1 cellular context compared by ENCODE assay signal in the genomic region with DNA sequence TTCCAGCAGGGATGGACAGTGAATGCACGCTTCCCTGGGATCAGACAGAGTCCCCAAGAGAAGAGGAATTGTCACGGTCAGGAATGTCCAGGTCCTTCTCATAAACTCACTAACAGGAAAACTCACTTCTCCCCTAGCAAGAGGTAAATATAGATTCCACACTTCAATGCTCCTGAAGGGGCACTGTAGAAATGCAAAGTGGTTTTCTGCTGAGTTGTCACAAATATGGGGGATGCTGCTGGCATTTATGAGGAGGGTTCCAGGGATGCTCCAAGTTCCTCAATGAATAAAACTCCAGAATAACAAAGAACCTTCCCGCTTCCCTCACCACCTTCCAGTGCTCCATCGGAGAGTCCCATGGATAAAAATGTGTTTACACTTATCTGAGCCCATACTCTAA.
TF ChIP-seq lines count a peak whose summit lies in the region.

No MANE protein-coding gene starts in this region.

TF ChIP-seq in K562, 482 proteins besides CTCF, POLR2A, EP300 and RAD21 (continued from another document):
- TF ChIP-seq, protein P1, sequence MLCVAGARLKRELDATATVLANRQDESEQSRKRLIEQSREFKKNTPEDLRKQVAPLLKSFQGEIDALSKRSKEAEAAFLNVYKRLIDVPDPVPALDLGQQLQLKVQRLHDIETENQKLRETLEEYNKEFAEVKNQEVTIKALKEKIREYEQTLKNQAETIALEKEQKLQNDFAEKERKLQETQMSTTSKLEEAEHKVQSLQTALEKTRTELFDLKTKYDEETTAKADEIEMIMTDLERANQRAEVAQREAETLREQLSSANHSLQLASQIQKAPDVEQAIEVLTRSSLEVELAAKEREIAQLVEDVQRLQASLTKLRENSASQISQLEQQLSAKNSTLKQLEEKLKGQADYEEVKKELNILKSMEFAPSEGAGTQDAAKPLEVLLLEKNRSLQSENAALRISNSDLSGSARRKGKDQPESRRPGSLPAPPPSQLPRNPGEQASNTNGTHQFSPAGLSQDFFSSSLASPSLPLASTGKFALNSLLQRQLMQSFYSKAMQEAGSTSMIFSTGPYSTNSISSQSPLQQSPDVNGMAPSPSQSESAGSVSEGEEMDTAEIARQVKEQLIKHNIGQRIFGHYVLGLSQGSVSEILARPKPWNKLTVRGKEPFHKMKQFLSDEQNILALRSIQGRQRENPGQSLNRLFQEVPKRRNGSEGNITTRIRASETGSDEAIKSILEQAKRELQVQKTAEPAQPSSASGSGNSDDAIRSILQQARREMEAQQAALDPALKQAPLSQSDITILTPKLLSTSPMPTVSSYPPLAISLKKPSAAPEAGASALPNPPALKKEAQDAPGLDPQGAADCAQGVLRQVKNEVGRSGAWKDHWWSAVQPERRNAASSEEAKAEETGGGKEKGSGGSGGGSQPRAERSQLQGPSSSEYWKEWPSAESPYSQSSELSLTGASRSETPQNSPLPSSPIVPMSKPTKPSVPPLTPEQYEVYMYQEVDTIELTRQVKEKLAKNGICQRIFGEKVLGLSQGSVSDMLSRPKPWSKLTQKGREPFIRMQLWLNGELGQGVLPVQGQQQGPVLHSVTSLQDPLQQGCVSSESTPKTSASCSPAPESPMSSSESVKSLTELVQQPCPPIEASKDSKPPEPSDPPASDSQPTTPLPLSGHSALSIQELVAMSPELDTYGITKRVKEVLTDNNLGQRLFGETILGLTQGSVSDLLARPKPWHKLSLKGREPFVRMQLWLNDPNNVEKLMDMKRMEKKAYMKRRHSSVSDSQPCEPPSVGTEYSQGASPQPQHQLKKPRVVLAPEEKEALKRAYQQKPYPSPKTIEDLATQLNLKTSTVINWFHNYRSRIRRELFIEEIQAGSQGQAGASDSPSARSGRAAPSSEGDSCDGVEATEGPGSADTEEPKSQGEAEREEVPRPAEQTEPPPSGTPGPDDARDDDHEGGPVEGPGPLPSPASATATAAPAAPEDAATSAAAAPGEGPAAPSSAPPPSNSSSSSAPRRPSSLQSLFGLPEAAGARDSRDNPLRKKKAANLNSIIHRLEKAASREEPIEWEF (CRISPR knock-in tag; IDR thresholded peaks at IDR 0.05): no peak
- TF ChIP-seq SRSF3 (IDR thresholded peaks at IDR 0.05; ENCODE audit: insufficient read depth, low read length) (no peak), PHB (CRISPR knock-in tag; IDR thresholded peaks at IDR 0.05) (no peak), SMAD3 (CRISPR knock-in tag; conservative IDR thresholded peaks at IDR 0.05) (no peak), ZNF780A (CRISPR knock-in tag; IDR thresholded peaks at IDR 0.05) (no peak), ZNF212 (CRISPR knock-in tag; IDR thresholded peaks at IDR 0.05) (no peak), MAFK (IDR thresholded peaks at IDR 0.05; ENCODE audit: low read length) (peak; percentile 61), MCM2 (IDR thresholded peaks at IDR 0.05; ENCODE audit: low read depth) (no peak), PHF8 (IDR thresholded peaks at IDR 0.05; ENCODE audit: borderline replicate concordance, low read length) (no peak), DDX20 (tag; IDR thresholded peaks at IDR 0.05; ENCODE audit: low read depth) (no peak), ZNF316 (IDR thresholded peaks at IDR 0.05) (peak; percentile 88), HNRNPK (IDR thresholded peaks at IDR 0.05; ENCODE audit: low read depth, low read length, poor library complexity, severe bottlenecking) (no peak), ZNF384 (IDR thresholded peaks at IDR 0.05; ENCODE audit: low read depth, low read length) (no peak)
- TF ChIP-seq, protein P2, sequence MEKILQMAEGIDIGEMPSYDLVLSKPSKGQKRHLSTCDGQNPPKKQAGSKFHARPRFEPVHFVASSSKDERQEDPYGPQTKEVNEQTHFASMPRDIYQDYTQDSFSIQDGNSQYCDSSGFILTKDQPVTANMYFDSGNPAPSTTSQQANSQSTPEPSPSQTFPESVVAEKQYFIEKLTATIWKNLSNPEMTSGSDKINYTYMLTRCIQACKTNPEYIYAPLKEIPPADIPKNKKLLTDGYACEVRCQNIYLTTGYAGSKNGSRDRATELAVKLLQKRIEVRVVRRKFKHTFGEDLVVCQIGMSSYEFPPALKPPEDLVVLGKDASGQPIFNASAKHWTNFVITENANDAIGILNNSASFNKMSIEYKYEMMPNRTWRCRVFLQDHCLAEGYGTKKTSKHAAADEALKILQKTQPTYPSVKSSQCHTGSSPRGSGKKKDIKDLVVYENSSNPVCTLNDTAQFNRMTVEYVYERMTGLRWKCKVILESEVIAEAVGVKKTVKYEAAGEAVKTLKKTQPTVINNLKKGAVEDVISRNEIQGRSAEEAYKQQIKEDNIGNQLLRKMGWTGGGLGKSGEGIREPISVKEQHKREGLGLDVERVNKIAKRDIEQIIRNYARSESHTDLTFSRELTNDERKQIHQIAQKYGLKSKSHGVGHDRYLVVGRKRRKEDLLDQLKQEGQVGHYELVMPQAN (IDR thresholded peaks at IDR 0.05; ENCODE audit: borderline replicate concordance): no peak
- TF ChIP-seq, protein P3, sequence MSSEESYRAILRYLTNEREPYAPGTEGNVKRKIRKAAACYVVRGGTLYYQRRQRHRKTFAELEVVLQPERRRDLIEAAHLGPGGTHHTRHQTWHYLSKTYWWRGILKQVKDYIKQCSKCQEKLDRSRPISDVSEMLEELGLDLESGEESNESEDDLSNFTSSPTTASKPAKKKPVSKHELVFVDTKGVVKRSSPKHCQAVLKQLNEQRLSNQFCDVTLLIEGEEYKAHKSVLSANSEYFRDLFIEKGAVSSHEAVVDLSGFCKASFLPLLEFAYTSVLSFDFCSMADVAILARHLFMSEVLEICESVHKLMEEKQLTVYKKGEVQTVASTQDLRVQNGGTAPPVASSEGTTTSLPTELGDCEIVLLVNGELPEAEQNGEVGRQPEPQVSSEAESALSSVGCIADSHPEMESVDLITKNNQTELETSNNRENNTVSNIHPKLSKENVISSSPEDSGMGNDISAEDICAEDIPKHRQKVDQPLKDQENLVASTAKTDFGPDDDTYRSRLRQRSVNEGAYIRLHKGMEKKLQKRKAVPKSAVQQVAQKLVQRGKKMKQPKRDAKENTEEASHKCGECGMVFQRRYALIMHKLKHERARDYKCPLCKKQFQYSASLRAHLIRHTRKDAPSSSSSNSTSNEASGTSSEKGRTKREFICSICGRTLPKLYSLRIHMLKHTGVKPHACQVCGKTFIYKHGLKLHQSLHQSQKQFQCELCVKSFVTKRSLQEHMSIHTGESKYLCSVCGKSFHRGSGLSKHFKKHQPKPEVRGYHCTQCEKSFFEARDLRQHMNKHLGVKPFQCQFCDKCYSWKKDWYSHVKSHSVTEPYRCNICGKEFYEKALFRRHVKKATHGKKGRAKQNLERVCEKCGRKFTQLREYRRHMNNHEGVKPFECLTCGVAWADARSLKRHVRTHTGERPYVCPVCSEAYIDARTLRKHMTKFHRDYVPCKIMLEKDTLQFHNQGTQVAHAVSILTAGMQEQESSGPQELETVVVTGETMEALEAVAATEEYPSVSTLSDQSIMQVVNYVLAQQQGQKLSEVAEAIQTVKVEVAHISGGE (CRISPR knock-in tag; IDR thresholded peaks at IDR 0.05): no peak
